ENCODE assay signal across 22 cellular contexts in the genomic region with DNA sequence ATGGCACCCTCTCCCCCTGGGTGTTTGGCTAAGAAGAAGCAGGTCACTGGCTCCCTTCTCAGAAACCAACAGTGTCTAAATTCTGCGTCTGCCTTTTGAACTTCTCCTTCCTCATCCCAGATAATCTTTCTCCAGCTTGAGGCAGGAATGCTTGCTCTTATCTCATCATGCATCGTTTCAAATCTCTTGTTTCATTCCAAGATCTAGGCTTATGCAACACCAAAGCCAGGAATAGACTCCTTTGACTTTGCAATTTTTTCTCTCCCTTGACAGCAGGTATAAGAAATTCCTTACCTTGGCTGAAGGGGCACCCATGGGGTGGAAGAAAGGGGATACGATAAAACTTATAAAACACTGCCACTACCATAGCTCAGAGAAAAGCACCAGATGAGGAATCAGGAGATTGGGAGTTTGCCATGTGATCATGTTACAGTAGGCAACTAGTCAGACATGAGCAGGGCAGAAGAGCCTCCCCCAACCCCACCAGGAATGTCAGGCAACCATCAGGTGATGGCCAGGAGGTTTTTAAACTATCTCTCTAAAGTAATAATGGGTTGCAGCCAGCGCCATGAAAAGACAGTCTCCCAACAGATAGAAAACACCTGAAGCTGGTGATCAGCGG.
"Had no signal": no experiment of that assay in that cellular context is flagged by ENCODE, and none has a peak within 500 bp of the region (broad histone marks: within the 10 kb centered on the region; RNA-seq: fewer than 3 reads in every experiment).

No MANE protein-coding gene starts in this region.

- H3K4me3 Mint-ChIP-seq: IgD-negative memory B cell had no signal

- H3K4me1 Mint-ChIP-seq: IgD-negative memory B cell had no signal

- ATAC-seq: HepG2, K562 had no signal

- H3K27ac ChIP-seq: KMS-11, SJSA1, SK-N-MC had no signal

- FAIRE-seq: HepG2, K562, RCC 7860 had no signal

- H3K9me3 ChIP-seq: SJSA1 had no signal

- H3K9ac ChIP-seq: KMS-11 had no signal

- H3K36me3 ChIP-seq: SJSA1 had no signal

- DNase-seq: Kasumi-1, MM.1S, NCI-H1092 treated with DMSO at 0.1 percent for 48 hours, NCI-H1436, NCI-H187, NCI-H2029, NCI-H2081 treated with DMSO at 0.1 percent for 48 hours, NCI-H2227 treated with DMSO at 0.1 percent for 48 hours, NCI-H446, NCI-H510A, NCI-H524 treated with DMSO at 0.1 percent for 48 hours, NCI-H774, Right ventricle myocardium superior, RPMI8226, SIG-M5 had no signal

- H3K4me3 ChIP-seq: K562, SJSA1, SK-N-MC had no signal

- H3K4me2 ChIP-seq: KMS-11 had no signal

- H3K9me3 Mint-ChIP-seq: IgD-negative memory B cell had no signal

- H3K27me3 ChIP-seq: SJSA1 had no signal

- H3K4me1 ChIP-seq: SJSA1 had no signal

- H3K27ac Mint-ChIP-seq: IgD-negative memory B cell had no signal
